ENCODE assay signal across 28 cellular contexts in genomic region chr15:88193415-88193814, GRCh38.
DNase-seq lines count a peak whose midpoint lies in the region; ATAC-seq and TF ChIP-seq lines count a peak whose summit lies in the region.
"Had no signal": no experiment of that assay in that cellular context is flagged by ENCODE, and none has a peak within 500 bp of the region (broad histone marks: within the 10 kb centered on the region; RNA-seq: fewer than 3 reads in every experiment).

No MANE protein-coding gene starts in this region.

- CTCF ChIA-PET in PC-9 (lab: Charles Lee): no interaction called here

- peaks cover 3% of the 10 kb centered on the region for H3K27me3 Mint-ChIP-seq in H9 (ENCODE audit: low read depth)
- peaks cover 36% of the 10 kb centered on the region for H3K27me3 Mint-ChIP-seq in neural crest cell (ENCODE audit: low read depth)

- H2AFZ ChIP-seq in H9 (ENCODE audit: low read length) (no peak overlapping the region), PC-9 (no peak overlapping the region)

- H4K20me1 ChIP-seq in H9 (ENCODE audit: control insufficient read depth, insufficient read depth, insufficient read length): no peaks in the 10 kb centered on the region
- H4K20me1 ChIP-seq in PC-9 (ENCODE audit: insufficient read depth): no peaks in the 10 kb centered on the region

- TF ChIP-seq CTCF in H9 (conservative IDR thresholded peaks at IDR 0.05) (peak; percentile 50), PC-9 (conservative IDR thresholded peaks at IDR 0.05) (peak; percentile 34; the same call in 1 of the 2 replicates), neural crest cell (conservative IDR thresholded peaks at IDR 0.05) (peak; percentile 47), foreskin keratinocyte (conservative IDR thresholded peaks at IDR 0.05) (no peak)

- no peak overlapping the region for H3K18ac ChIP-seq in H9 (ENCODE audit: insufficient read length, low read depth, low read length)

- H3K14ac ChIP-seq in H9 (ENCODE audit: insufficient read depth, low read length): no peak overlapping the region

- H3K9me2 ChIP-seq in PC-9 (ENCODE audit: insufficient read depth): no peaks in the 10 kb centered on the region

- no peaks in the 10 kb centered on the region for H3K36me3 ChIP-seq in PC-9 (ENCODE audit: low read depth)
- H3K36me3 ChIP-seq: esophagus muscularis mucosa, left ventricle myocardium inferior, SJCRH30, thoracic aorta had no signal

- H4K8ac ChIP-seq in H9 (replicated peaks; ENCODE audit: insufficient read length, low read depth, low read length): no peak overlapping the region

- intact Hi-C loops in PC-9 (cut with micrococcal nuclease; ENCODE audit: unreplicated experiment): no loop called here

- no peak overlapping the region for H3K9ac ChIP-seq in H9 (ENCODE audit: extremely low read depth, insufficient read length, low read length)

- no peak overlapping the region for H2AK5ac ChIP-seq in H9 (ENCODE audit: insufficient read length, low read length)

- no peak overlapping the region for H2BK12ac ChIP-seq in H9 (ENCODE audit: insufficient read length, low read depth, low read length)

- DNase-seq in EL (peak; percentile 2), H9 (no peak), PC-9 (no peak), neural crest cell (ENCODE audit: low read depth, low spot score) (no peak), foreskin keratinocyte (no peak), HK-2 (ENCODE audit: unreplicated experiment) (no peak), DMS153 treated with DMSO at 0.1 percent for 48 hours (lab: John Stamatoyannopoulos, UW; ENCODE audit: unreplicated experiment) (no peak), GF-D8 (lab: John Stamatoyannopoulos, UW) (no peak)
- DNase-seq: activated CD4-positive, alpha-beta T cell treated with anti-CD3 and anti-CD28 coated beads, Interleukin-2, amount 50 U/mL, for 48 hours; activated naive CD4-positive, alpha-beta T cell treated with Interleukin-2 at 50 U/mL for 16 hours; activated T-cell treated with anti-CD3 and anti-CD28 coated beads, Interleukin-2, amount 50 U/mL, for 24 hours; anterior cingulate cortex; CD8-positive, alpha-beta memory T cell; immature natural killer cell; left ventricle myocardium inferior; NCI-H1417 treated with DMSO at 0.1 percent for 48 hours; NCI-H2171; NCI-H69; nucleus accumbens; PC-3; SJCRH30; T-helper 17 cell had no signal

- H3K4me1 ChIP-seq in H9 (ENCODE audit: insufficient read depth, low read length): no peaks in the 10 kb centered on the region
- H3K4me1 ChIP-seq in PC-9 (replicated peaks; ENCODE audit: insufficient read depth): no peaks in the 10 kb centered on the region
- no peaks in the 10 kb centered on the region for H3K4me1 ChIP-seq in foreskin keratinocyte
- H3K4me1 ChIP-seq: esophagus muscularis mucosa, left ventricle myocardium inferior, SJCRH30 had no signal

- H3K56ac ChIP-seq in H9 (ENCODE audit: insufficient read length, low read depth, low read length): no peak overlapping the region

- H3K79me2 ChIP-seq in H9 (ENCODE audit: insufficient read depth, low read length) (no peaks in the 10 kb centered on the region), PC-9 (ENCODE audit: low read depth) (no peaks in the 10 kb centered on the region)

- no peak overlapping the region for H3K4ac ChIP-seq in H9 (ENCODE audit: low read depth, low read length)

- ATAC-seq in foreskin keratinocyte: no peak
- ATAC-seq: GM12878; PC-3; stimulated activated memory B cell treated with anti-CD40 and anti-IgM and Interleukin-4, amounts not matched to agents 10 μg/mL and 1 μg/mL and 100 μg/mL, for 72 hours; T-helper 17 cell had no signal

- no peak overlapping the region for H4K91ac ChIP-seq in H9 (ENCODE audit: insufficient read length, low read depth, low read length)

- H3K27me3 ChIP-seq in H9 (ENCODE audit: insufficient read depth, low read length) (no peaks in the 10 kb centered on the region), PC-9 (ENCODE audit: insufficient read depth, low read depth) (no peaks in the 10 kb centered on the region), foreskin keratinocyte (no peaks in the 10 kb centered on the region)
- H3K27me3 ChIP-seq: esophagus muscularis mucosa, SJCRH30 had no signal

- H3K9me3 ChIP-seq in H9 (ENCODE audit: control insufficient read depth, low read depth, low read length) (no peaks in the 10 kb centered on the region), PC-9 (ENCODE audit: insufficient read depth, low read depth) (no peaks in the 10 kb centered on the region)
- H3K9me3 ChIP-seq: esophagus muscularis mucosa, left ventricle myocardium inferior, SJCRH30, thoracic aorta had no signal

- no peaks in the 10 kb centered on the region for H3K79me1 ChIP-seq in H9 (ENCODE audit: insufficient read depth, low read depth, low read length, poor library complexity, severe bottlenecking)

- H3K4me3 Mint-ChIP-seq in H9 (no peak overlapping the region), neural crest cell (no peak overlapping the region)
- H3K4me3 Mint-ChIP-seq: activated T-cell treated with anti-CD3 and anti-CD28 coated beads, Interleukin-2, amount 50 U/mL, for 24 hours; CD8-positive, alpha-beta memory T cell; central memory CD8-positive, alpha-beta T cell; immature natural killer cell; stimulated activated memory B cell treated with anti-CD40 and anti-IgM and Interleukin-4, amounts not matched to agents 10 μg/mL and 1 μg/mL and 100 μg/mL, for 72 hours; T-helper 17 cell had no signal

- H2BK15ac ChIP-seq in H9 (ENCODE audit: low read depth, low read length): no peak overlapping the region

- no peak overlapping the region for H3T11ph ChIP-seq in H9 (ENCODE audit: low read length)

- BruUV-seq in PC-9 (replicated peaks; lab: Mats Ljungman, UMichigan): no TSS peak

- H2BK20ac ChIP-seq in H9 (ENCODE audit: low read depth, low read length, poor library complexity, severe bottlenecking): no peak overlapping the region

- H3K27ac ChIP-seq in H9 (ENCODE audit: insufficient read length, low read depth, low read length): no peak overlapping the region
- no peak overlapping the region for H3K27ac ChIP-seq in PC-9
- no peak overlapping the region for H3K27ac ChIP-seq in foreskin keratinocyte
- H3K27ac ChIP-seq: esophagus muscularis mucosa, left ventricle myocardium inferior, SJCRH30, thoracic aorta, VCaP had no signal

- H2BK5ac ChIP-seq in H9 (ENCODE audit: insufficient read length, low read length): no peak overlapping the region

- no peak overlapping the region for H4K5ac ChIP-seq in H9 (ENCODE audit: insufficient read length, low read depth, low read length)

- no peaks in the 10 kb centered on the region for H3K23me2 ChIP-seq in H9 (ENCODE audit: insufficient read length, low read depth, low read length, poor library complexity, severe bottlenecking)

- POLR2A ChIA-PET in PC-9 (lab: Charles Lee; ENCODE audit: unreplicated experiment): no interaction called here

- H2BK120ac ChIP-seq in H9 (ENCODE audit: low read depth, low read length, poor library complexity, severe bottlenecking): no peak overlapping the region

- H3F3A ChIP-seq in PC-9 (ENCODE audit: insufficient read depth, low read depth): no peaks in the 10 kb centered on the region

- H3K4me3 ChIP-seq in PC-9: no peak overlapping the region
- H3K4me3 ChIP-seq: esophagus muscularis mucosa, GM12878, left ventricle myocardium inferior, SJCRH30, thoracic aorta had no signal

- WGBS in H9 (ENCODE audit: extremely low coverage, insufficient read length, low lambda C conversion rate): no CpG with 5 or more reads among the region's 4 CpGs

- peaks cover 5 to 7% of the 10 kb centered on the region in 2 experiments for H3K4me1 Mint-ChIP-seq in H9
- no peaks in the 10 kb centered on the region for H3K4me1 Mint-ChIP-seq in neural crest cell
- H3K4me1 Mint-ChIP-seq: CD8-positive, alpha-beta memory T cell; central memory CD8-positive, alpha-beta T cell; immature natural killer cell; stimulated activated memory B cell treated with anti-CD40 and anti-IgM and Interleukin-4, amounts not matched to agents 10 μg/mL and 1 μg/mL and 100 μg/mL, for 72 hours had no signal

- H3K4me2 ChIP-seq in H9 (ENCODE audit: insufficient read depth, insufficient read length, low read length): no peak overlapping the region
- no peak overlapping the region for H3K4me2 ChIP-seq in PC-9

- no peak overlapping the region for H3K23ac ChIP-seq in H9 (ENCODE audit: insufficient read length, low read depth, low read length)

- H3K36me3 Mint-ChIP-seq in H9 (ENCODE audit: insufficient read depth in 1 of 3, low read depth in 3 of 3) (no peaks in the 10 kb centered on the region; a peak in 1 of 7 replicates), neural crest cell (ENCODE audit: low read depth) (no peaks in the 10 kb centered on the region)
- H3K36me3 Mint-ChIP-seq: CD8-positive, alpha-beta memory T cell; immature natural killer cell; stimulated activated memory B cell treated with anti-CD40 and anti-IgM and Interleukin-4, amounts not matched to agents 10 μg/mL and 1 μg/mL and 100 μg/mL, for 72 hours had no signal

- H3K9me3 Mint-ChIP-seq in H9 (no peaks in the 10 kb centered on the region; a peak in 1 of 5 replicates), neural crest cell (peaks cover 5% of the 10 kb centered on the region)
- H3K9me3 Mint-ChIP-seq: activated T-cell treated with anti-CD3 and anti-CD28 coated beads, Interleukin-2, amount 50 U/mL, for 24 hours; CD8-positive, alpha-beta memory T cell; central memory CD8-positive, alpha-beta T cell had no signal

- no peak overlapping the region; a peak in 2 of 7 replicates for H3K27ac Mint-ChIP-seq in H9
- no peak overlapping the region for H3K27ac Mint-ChIP-seq in neural crest cell (ENCODE audit: unreplicated experiment)
- H3K27ac Mint-ChIP-seq: activated T-cell treated with anti-CD3 and anti-CD28 coated beads, Interleukin-2, amount 50 U/mL, for 24 hours; CD8-positive, alpha-beta memory T cell; immature natural killer cell; stimulated activated memory B cell treated with anti-CD40 and anti-IgM and Interleukin-4, amounts not matched to agents 10 μg/mL and 1 μg/mL and 100 μg/mL, for 72 hours; T-helper 17 cell had no signal
